In the genomic region with DNA sequence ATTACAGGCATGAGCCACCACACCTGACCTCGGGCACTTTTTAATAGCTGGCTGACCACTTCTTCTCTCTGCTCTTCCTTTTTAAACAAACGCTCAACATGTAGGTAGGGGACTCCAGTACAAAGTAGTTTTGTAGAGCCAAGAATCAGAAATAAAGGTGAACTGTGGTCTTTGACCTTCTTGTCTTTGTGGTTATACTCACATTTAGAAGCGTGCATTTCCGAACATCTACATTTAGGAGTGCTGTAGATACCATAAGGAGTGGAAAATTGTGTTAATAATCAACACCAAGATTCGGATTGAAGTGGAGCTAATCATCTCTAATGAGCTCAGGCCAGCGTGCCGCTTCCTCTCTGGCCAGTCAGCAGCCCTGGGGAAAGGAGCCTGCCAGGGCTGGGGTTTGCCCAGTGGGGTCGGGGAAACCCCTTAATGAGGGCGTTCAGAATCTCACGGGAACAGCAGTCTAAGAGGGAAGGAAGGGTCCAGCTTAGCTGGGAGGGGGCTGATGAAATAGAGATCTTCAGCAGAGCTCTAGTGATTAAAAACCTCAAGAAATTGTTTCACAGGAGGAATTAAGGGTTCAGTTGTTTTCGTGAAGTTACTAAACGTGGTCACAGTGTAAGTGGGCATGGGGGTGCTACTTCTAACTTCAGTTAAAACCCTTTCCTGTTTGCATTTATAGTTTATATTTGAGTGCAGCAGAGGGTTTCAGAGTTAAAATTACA, we compare ENCODE assay signal across 12 cellular contexts.
DNase-seq lines count a peak whose midpoint lies in the region; ATAC-seq lines count a peak whose summit lies in the region.
"Had no signal": no experiment of that assay in that cellular context is flagged by ENCODE, and none has a peak within 500 bp of the region (broad histone marks: within the 10 kb centered on the region; RNA-seq: fewer than 3 reads in every experiment).

No MANE protein-coding gene starts in this region.

- H3K27me3 ChIP-seq in MG63: no peaks in the 10 kb centered on the region
- H3K27me3 ChIP-seq: suprapubic skin had no signal

- no peaks in the 10 kb centered on the region for H3K9me3 ChIP-seq in MG63
- H3K9me3 ChIP-seq: suprapubic skin had no signal

- ATAC-seq in GM19035 (IDR thresholded peaks at IDR 0.05; ENCODE audit: unreplicated experiment) (peak; percentile 87), HG02588 (IDR thresholded peaks at IDR 0.05; ENCODE audit: unreplicated experiment) (peak; percentile 93), HG03432 (IDR thresholded peaks at IDR 0.05; ENCODE audit: unreplicated experiment) (peak; percentile 93)

- no peak overlapping the region for H3K4me3 ChIP-seq in MG63
- H3K4me3 ChIP-seq: suprapubic skin had no signal

- H3K27ac ChIP-seq in temporal lobe (ENCODE audit: low read depth, low read length): peak overlapping the region; percentile 73
- H3K27ac ChIP-seq: HL-60, suprapubic skin had no signal

- no peaks in the 10 kb centered on the region for H3K36me3 ChIP-seq in MG63

- DNase-seq in MG63 (no peak), mucosa of gallbladder (ENCODE audit: low spot score) (no peak)
- DNase-seq in activated naive CD4-positive, alpha-beta T cell treated with Interleukin-2 at 50 U/mL for 16 hours: no peak
- DNase-seq: DMS153, endodermal cell, NCI-H1436 had no signal
